ENCODE assay signal across 7 cellular contexts in genomic region chr10:105644559-105644958, GRCh38.
"Had no signal": no experiment of that assay in that cellular context is flagged by ENCODE, and none has a peak within 500 bp of the region (broad histone marks: within the 10 kb centered on the region; RNA-seq: fewer than 3 reads in every experiment).

No MANE protein-coding gene starts in this region.

- DNase-seq: H9, HCEC 1CT had no signal

- FAIRE-seq: H1, H54, HepG2 had no signal

- ATAC-seq: GM23338, HepG2 had no signal

- H3K27ac ChIP-seq: HL-60 had no signal

- H3K4me3 ChIP-seq: GM23338 had no signal
